8 cellular contexts compared by ENCODE assay signal in the genomic region with DNA sequence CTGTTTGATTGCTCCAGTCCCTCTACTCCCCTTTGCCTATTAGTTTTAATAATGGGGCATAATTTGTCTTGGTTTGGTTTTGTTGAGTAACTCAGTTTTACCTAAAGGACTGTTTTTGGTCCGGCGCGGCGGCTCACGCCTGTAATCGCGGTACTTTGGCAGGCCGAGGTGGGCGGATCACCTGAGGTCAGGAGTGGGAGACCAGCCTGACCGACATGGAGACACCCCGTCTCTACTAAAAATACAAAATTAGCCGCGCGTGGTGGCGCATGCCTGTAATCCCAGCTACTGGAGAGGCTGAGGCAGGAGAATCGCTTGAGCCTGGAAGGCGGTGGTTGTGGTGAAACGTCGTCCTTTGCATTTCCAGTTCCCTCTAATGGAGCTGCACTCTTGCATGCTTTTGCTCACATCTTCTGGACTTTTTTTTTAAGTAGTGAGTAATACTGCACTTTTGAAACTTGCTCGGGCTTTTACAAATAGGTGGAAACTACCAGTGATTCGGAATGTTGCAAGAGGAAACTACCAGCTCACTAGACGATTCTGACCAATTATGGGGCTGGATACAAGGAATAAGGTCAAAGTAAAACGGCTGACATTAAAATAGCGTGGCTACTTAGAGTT. TPM values are rescaled to one million over a fixed set of nuclear protein-coding genes. Genes with fewer than 3 reads are reported as not detected.
DNase-seq lines count a peak whose midpoint lies in the region; ATAC-seq and TF ChIP-seq lines count a peak whose summit lies in the region.

No MANE protein-coding gene starts in this region.

- H3K27ac ChIP-seq in effector memory CD4-positive, alpha-beta T cell (ENCODE audit: insufficient read depth, low read length, poor library complexity, severe bottlenecking): peak overlapping the region; percentile 95
- H3K27ac ChIP-seq in upper lobe of right lung: peak overlapping the region; percentile 73

- peaks cover 13% of the 10 kb centered on the region for H3K4me1 Mint-ChIP-seq in nephron

- no peaks in the 10 kb centered on the region for H3K27me3 Mint-ChIP-seq in nephron (ENCODE audit: low read depth)

- TF ChIP-seq CTCF in BE2C (IDR thresholded peaks at IDR 0.05; ENCODE audit: low read depth, low read length): no peak
- TF ChIP-seq CTCF in nephron (IDR thresholded peaks at IDR 0.05; ENCODE audit: unreplicated experiment in 3 of 3): no peak
- no peak for TF ChIP-seq CTCF in upper lobe of right lung (IDR thresholded peaks at IDR 0.05)

- peaks cover 52% of the 10 kb centered on the region for H3K36me3 ChIP-seq in BE2C
- H3K36me3 ChIP-seq in effector memory CD4-positive, alpha-beta T cell (ENCODE audit: control insufficient read depth, insufficient read depth, low read length): peaks cover 24% of the 10 kb centered on the region
- H3K36me3 ChIP-seq in upper lobe of right lung: peaks cover 40% of the 10 kb centered on the region

- H3K27ac Mint-ChIP-seq in nephron: peak overlapping the region; percentile 83 to 92 (median 89)

- ATAC-seq in GM19372 (IDR thresholded peaks at IDR 0.05; ENCODE audit: low read depth, unreplicated experiment) (peak; percentile 12), HG03354 (IDR thresholded peaks at IDR 0.05; ENCODE audit: poor library complexity, severe bottlenecking, unreplicated experiment) (peak; percentile 22), upper lobe of right lung (peak; percentile 1)

- intact Hi-C loops in upper lobe of right lung (cut with DNase I): no loop called here

- H3K9me3 Mint-ChIP-seq in nephron: no peaks in the 10 kb centered on the region

- H3K27me3 ChIP-seq in BE2C (no peaks in the 10 kb centered on the region), upper lobe of right lung (no peaks in the 10 kb centered on the region)
- no peaks in the 10 kb centered on the region for H3K27me3 ChIP-seq in effector memory CD4-positive, alpha-beta T cell (replicated peaks; ENCODE audit: control insufficient read depth, insufficient read depth, low read length, poor library complexity, severe bottlenecking)

- H3K4me1 ChIP-seq in BE2C: peaks cover 3% of the 10 kb centered on the region
- peaks cover 14% of the 10 kb centered on the region for H3K4me1 ChIP-seq in effector memory CD4-positive, alpha-beta T cell (ENCODE audit: control insufficient read depth, insufficient read depth, low read length, poor library complexity, severe bottlenecking)
- peaks cover 40% of the 10 kb centered on the region for H3K4me1 ChIP-seq in upper lobe of right lung

- H3K4me3 Mint-ChIP-seq in nephron: peak overlapping the region; percentile 83 to 86 (median 84)

- H3K9me3 ChIP-seq in BE2C: no peaks in the 10 kb centered on the region
- no peaks in the 10 kb centered on the region for H3K9me3 ChIP-seq in effector memory CD4-positive, alpha-beta T cell (ENCODE audit: control insufficient read depth, low read length)
- H3K9me3 ChIP-seq in upper lobe of right lung: no peaks in the 10 kb centered on the region

- H3K4me3 ChIP-seq in BE2C (ENCODE audit: low read depth, low read length): peak overlapping the region; percentile 42
- H3K4me3 ChIP-seq in effector memory CD4-positive, alpha-beta T cell (ENCODE audit: insufficient read depth, low read depth, low read length, poor library complexity, severe bottlenecking): peak overlapping the region; percentile 79
- peak overlapping the region; percentile 72 for H3K4me3 ChIP-seq in upper lobe of right lung

- peak; percentile 8 for DNase-seq in BE2C
- DNase-seq in SW480 (ENCODE audit: low spot score): peak; percentile 80
- peak in 2 of 3 donors; percentile 2 for DNase-seq in effector memory CD4-positive, alpha-beta T cell
- DNase-seq in upper lobe of right lung: peak; percentile 68
- no peak for DNase-seq in NCI-H446 (lab: John Stamatoyannopoulos, UW)

- H3K36me3 Mint-ChIP-seq in nephron (ENCODE audit: low read depth): peaks cover 42% of the 10 kb centered on the region

RNA-seq across cellular contexts. Expression of gene MAML1, which starts 0.7 kb away (rescaled TPM):
- 21.4 TPM for polyA plus RNA-seq in BE2C (2012; ENCODE audit: insufficient read depth, insufficient read length, low read depth)
- total RNA-seq in upper lobe of right lung: 24.4 TPM

RNA-seq across cellular contexts. Expression of gene CANX, which starts 33.1 kb away (rescaled TPM):
- 525 TPM for polyA plus RNA-seq in BE2C (2012; ENCODE audit: insufficient read depth, insufficient read length, low read depth)
- total RNA-seq in upper lobe of right lung: 630 TPM

RNA-seq across cellular contexts. Expression of gene CBY3, which starts 51.1 kb away (rescaled TPM):
- polyA plus RNA-seq in BE2C (2012; ENCODE audit: insufficient read depth, insufficient read length, low read depth): not detected
- total RNA-seq in upper lobe of right lung: not detected

Comparison
In these comparisons a context has a peak if more than half of its experiments do, and no peak if none do; other contexts are left out.
1. DNase-seq: peak in BE2C (single experiment), SW480 (single experiment), effector memory CD4-positive, alpha-beta T cell (2 of 3) and upper lobe of right lung (single experiment); none in NCI-H446 (0 of 2).
2. Peak in every context shown above with its lines, with median percentiles within 50 percentile points of each other: H3K4me3 ChIP-seq and ATAC-seq.